37 cellular contexts compared by ENCODE assay signal in the genomic region with DNA sequence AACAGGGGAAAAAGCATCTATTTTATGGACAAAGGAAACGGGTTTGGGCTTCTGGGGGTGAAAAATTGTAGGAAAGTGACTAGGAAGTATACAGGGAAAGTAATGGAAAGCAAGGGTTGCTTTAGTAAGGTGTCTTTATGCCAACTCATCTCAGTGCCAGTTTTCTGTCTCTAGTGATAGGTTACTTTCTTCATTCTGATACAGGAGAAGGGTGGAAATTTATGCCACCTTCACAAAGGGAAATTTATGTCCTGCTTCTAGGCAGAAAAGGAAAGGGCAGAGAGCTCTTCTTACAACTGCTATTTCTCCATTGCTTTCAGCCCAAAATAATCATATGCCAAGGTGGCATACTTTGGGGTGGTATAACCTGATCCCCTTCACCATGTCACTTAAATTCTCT. TPM values are rescaled to one million over a fixed set of nuclear protein-coding genes. Genes with fewer than 3 reads are reported as not detected.
DNase-seq lines count a peak whose midpoint lies in the region; ATAC-seq and TF ChIP-seq lines count a peak whose summit lies in the region.
"Had no signal": no experiment of that assay in that cellular context is flagged by ENCODE, and none has a peak within 500 bp of the region (broad histone marks: within the 10 kb centered on the region; RNA-seq: fewer than 3 reads in every experiment).

No MANE protein-coding gene starts in this region.

- H3K9ac ChIP-seq in OCI-LY3 (ENCODE audit: low read length): no peak overlapping the region

- no peak overlapping the region for H3K27ac ChIP-seq in OCI-LY3 (ENCODE audit: low read length)
- H3K27ac ChIP-seq in tibial artery: no peak overlapping the region
- H3K27ac ChIP-seq: brain microvascular endothelial cell, dorsolateral prefrontal cortex, heart right ventricle, WERI-Rb-1 had no signal

- peaks cover 54% of the 10 kb centered on the region for H3K4me1 Mint-ChIP-seq in activated naive CD4-positive, alpha-beta T cell treated with anti-CD3 and anti-CD28 coated beads, Interleukin-2, amount 50 U/mL, for 24 hours
- H3K4me1 Mint-ChIP-seq in activated naive CD4-positive, alpha-beta T cell treated with anti-CD3 and anti-CD28 coated beads for 36 hours (ENCODE audit: low read depth): peaks cover 41% of the 10 kb centered on the region
- peaks cover 63% of the 10 kb centered on the region for H3K4me1 Mint-ChIP-seq in activated T-helper 2 cell treated with anti-CD3 and anti-CD28 coated beads, Interferon-gamma antibody, Interleukin-2, Interleukin-4, amounts not matched to agents 10 μg/mL and 5 μg/mL and 100 μg/mL, durations not matched to agents 14 hours and 24 hours and 36 hours (ENCODE audit: low read depth)
- H3K4me1 Mint-ChIP-seq in natural killer cell treated with Interleukin-12 subunit alpha and Interleukin-12 subunit beta and Interleukin-15 and Interleukin-18, amount 100 ng/mL, for 72 hours (ENCODE audit: low read depth in 2 of 2): peaks cover 57 to 61% of the 10 kb centered on the region in 2 donors
- H3K4me1 Mint-ChIP-seq: stimulated activated naive B cell treated with anti-CD40 and anti-IgM and Interleukin-4, amounts not matched to agents 10 μg/mL and 1 μg/mL and 100 μg/mL, for 72 hours had no signal

- H3K4me1 ChIP-seq in OCI-LY3 (ENCODE audit: low read length) (peaks cover 41% of the 10 kb centered on the region), tibial artery (no peaks in the 10 kb centered on the region), BE2C (no peaks in the 10 kb centered on the region)

- H3K9me3 ChIP-seq in OCI-LY3 (ENCODE audit: insufficient read depth, low read length): no peaks in the 10 kb centered on the region
- no peaks in the 10 kb centered on the region for H3K9me3 ChIP-seq in tibial artery
- no peaks in the 10 kb centered on the region for H3K9me3 ChIP-seq in BE2C
- H3K9me3 ChIP-seq: heart right ventricle, mucosa of descending colon had no signal

- peak overlapping the region; percentile 17; the same call in 1 of the 2 replicates for H3K4me2 ChIP-seq in OCI-LY3 (ENCODE audit: low read length)

- no peak overlapping the region for H3K4me3 Mint-ChIP-seq in activated naive CD4-positive, alpha-beta T cell treated with anti-CD3 and anti-CD28 coated beads, Interleukin-2, amount 50 U/mL, for 24 hours
- H3K4me3 Mint-ChIP-seq in activated naive CD4-positive, alpha-beta T cell treated with anti-CD3 and anti-CD28 coated beads for 36 hours: no peak overlapping the region
- no peak overlapping the region for H3K4me3 Mint-ChIP-seq in activated T-helper 2 cell treated with anti-CD3 and anti-CD28 coated beads, Interferon-gamma antibody, Interleukin-2, Interleukin-4, amounts not matched to agents 10 μg/mL and 5 μg/mL and 100 μg/mL, durations not matched to agents 14 hours and 24 hours and 36 hours (ENCODE audit: low read depth)
- H3K4me3 Mint-ChIP-seq in natural killer cell treated with Interleukin-12 subunit alpha and Interleukin-12 subunit beta and Interleukin-15 and Interleukin-18, amount 100 ng/mL, for 72 hours: peak overlapping the region; percentile 65
- H3K4me3 Mint-ChIP-seq: stimulated activated naive B cell treated with anti-CD40 and anti-IgM and Interleukin-4, amounts not matched to agents 10 μg/mL and 1 μg/mL and 100 μg/mL, for 72 hours had no signal

- H3K27ac Mint-ChIP-seq in activated naive CD4-positive, alpha-beta T cell treated with anti-CD3 and anti-CD28 coated beads, Interleukin-2, amount 50 U/mL, for 24 hours: peak overlapping the region; percentile 56
- no peak overlapping the region for H3K27ac Mint-ChIP-seq in activated naive CD4-positive, alpha-beta T cell treated with anti-CD3 and anti-CD28 coated beads for 36 hours
- H3K27ac Mint-ChIP-seq in activated T-helper 2 cell treated with anti-CD3 and anti-CD28 coated beads, Interferon-gamma antibody, Interleukin-2, Interleukin-4, amounts not matched to agents 10 μg/mL and 5 μg/mL and 100 μg/mL, durations not matched to agents 14 hours and 24 hours and 36 hours: peak overlapping the region; percentile 46
- peak overlapping the region; percentile 70 to 92 for H3K27ac Mint-ChIP-seq in natural killer cell treated with Interleukin-12 subunit alpha and Interleukin-12 subunit beta and Interleukin-15 and Interleukin-18, amount 100 ng/mL, for 72 hours
- H3K27ac Mint-ChIP-seq: stimulated activated naive B cell treated with anti-CD40 and anti-IgM and Interleukin-4, amounts not matched to agents 10 μg/mL and 1 μg/mL and 100 μg/mL, for 72 hours had no signal

- no peaks in the 10 kb centered on the region for H4K20me1 ChIP-seq in OCI-LY3 (ENCODE audit: insufficient read depth, low read length)

- no peaks in the 10 kb centered on the region for H3K27me3 Mint-ChIP-seq in activated naive CD4-positive, alpha-beta T cell treated with anti-CD3 and anti-CD28 coated beads, Interleukin-2, amount 50 U/mL, for 24 hours
- no peaks in the 10 kb centered on the region for H3K27me3 Mint-ChIP-seq in activated naive CD4-positive, alpha-beta T cell treated with anti-CD3 and anti-CD28 coated beads for 36 hours (ENCODE audit: low read depth)
- no peaks in the 10 kb centered on the region for H3K27me3 Mint-ChIP-seq in activated T-helper 2 cell treated with anti-CD3 and anti-CD28 coated beads, Interferon-gamma antibody, Interleukin-2, Interleukin-4, amounts not matched to agents 10 μg/mL and 5 μg/mL and 100 μg/mL, durations not matched to agents 14 hours and 24 hours and 36 hours (ENCODE audit: low read depth)
- H3K27me3 Mint-ChIP-seq in natural killer cell treated with Interleukin-12 subunit alpha and Interleukin-12 subunit beta and Interleukin-15 and Interleukin-18, amount 100 ng/mL, for 72 hours: no peaks in the 10 kb centered on the region
- H3K27me3 Mint-ChIP-seq: stimulated activated naive B cell treated with anti-CD40 and anti-IgM and Interleukin-4, amounts not matched to agents 10 μg/mL and 1 μg/mL and 100 μg/mL, for 72 hours had no signal

- TF ChIP-seq CTCF in OCI-LY3 (IDR thresholded peaks at IDR 0.05; ENCODE audit: low read depth, low read length): no peak
- TF ChIP-seq CTCF in tibial artery (IDR thresholded peaks at IDR 0.05): no peak
- no peak for TF ChIP-seq CTCF in BE2C (IDR thresholded peaks at IDR 0.05; ENCODE audit: low read depth, low read length)

- H3K79me2 ChIP-seq in OCI-LY3 (ENCODE audit: low read length): no peaks in the 10 kb centered on the region

- ATAC-seq in natural killer cell treated with Interleukin-12 subunit alpha and Interleukin-12 subunit beta and Interleukin-15 and Interleukin-18, amount 100 ng/mL, for 72 hours: no peak
- ATAC-seq: heart right ventricle; mucosa of descending colon; Panc1; stimulated activated naive B cell treated with anti-CD40 and anti-IgM and Interleukin-4, amounts not matched to agents 10 μg/mL and 1 μg/mL and 100 μg/mL, for 72 hours had no signal

- CTCF ChIA-PET in activated naive CD4-positive, alpha-beta T cell treated with anti-CD3 and anti-CD28 coated beads for 36 hours (lab: Charles Lee): interaction anchor here (0.6 to 2.3 kb wide), 5 partner anchors 12 to 66 kb away, joined by 3 to 14 read pairs (median 5); partner anchors contain the start of gene ERMP1

- H3K27me3 ChIP-seq in OCI-LY3 (ENCODE audit: low read depth, low read length): no peaks in the 10 kb centered on the region
- no peaks in the 10 kb centered on the region for H3K27me3 ChIP-seq in tibial artery
- H3K27me3 ChIP-seq in BE2C: no peaks in the 10 kb centered on the region
- H3K27me3 ChIP-seq: brain microvascular endothelial cell, dorsolateral prefrontal cortex, heart right ventricle had no signal

- H3K4me3 ChIP-seq in OCI-LY3 (ENCODE audit: low read length): no peak overlapping the region
- H3K4me3 ChIP-seq in tibial artery: no peak overlapping the region
- no peak overlapping the region for H3K4me3 ChIP-seq in BE2C (ENCODE audit: low read depth, low read length)
- H3K4me3 ChIP-seq: dorsolateral prefrontal cortex, heart right ventricle, lung, mucosa of descending colon had no signal

- intact Hi-C loops in activated naive CD4-positive, alpha-beta T cell treated with anti-CD3 and anti-CD28 coated beads for 36 hours (cut with micrococcal nuclease): loop anchor here (5.0 kb wide), 3 partner anchors 44 to 1021 kb away; partner anchors contain the start of gene KDM4C
- intact Hi-C loops in activated T-helper 2 cell treated with anti-CD3 and anti-CD28 coated beads, Interferon-gamma antibody, Interleukin-2, Interleukin-4, amounts not matched to agents 10 μg/mL and 5 μg/mL and 100 μg/mL, durations not matched to agents 14 hours and 24 hours and 36 hours (cut with micrococcal nuclease): loop anchor here (5.0 kb wide), 3 partner anchors 396 to 829 kb away; partner anchors contain the start of gene PLGRKT
- intact Hi-C loops in tibial artery (cut with DNase I; ENCODE audit: low total_unique reads): no loop called here

- H3K36me3 ChIP-seq in OCI-LY3 (replicated peaks; ENCODE audit: low read depth, low read length) (no peaks in the 10 kb centered on the region), tibial artery (peaks cover 0 to 7% (median 5%) of the 10 kb centered on the region in 3 donors), BE2C (no peaks in the 10 kb centered on the region)
- H3K36me3 ChIP-seq: brain microvascular endothelial cell, WERI-Rb-1 had no signal

- peaks cover 5% of the 10 kb centered on the region for H3K36me3 Mint-ChIP-seq in activated naive CD4-positive, alpha-beta T cell treated with anti-CD3 and anti-CD28 coated beads, Interleukin-2, amount 50 U/mL, for 24 hours
- peaks cover 1% of the 10 kb centered on the region for H3K36me3 Mint-ChIP-seq in activated naive CD4-positive, alpha-beta T cell treated with anti-CD3 and anti-CD28 coated beads for 36 hours (ENCODE audit: low read depth)
- H3K36me3 Mint-ChIP-seq in activated T-helper 2 cell treated with anti-CD3 and anti-CD28 coated beads, Interferon-gamma antibody, Interleukin-2, Interleukin-4, amounts not matched to agents 10 μg/mL and 5 μg/mL and 100 μg/mL, durations not matched to agents 14 hours and 24 hours and 36 hours (ENCODE audit: low read depth): peaks cover 25% of the 10 kb centered on the region
- no peaks in the 10 kb centered on the region for H3K36me3 Mint-ChIP-seq in natural killer cell treated with Interleukin-12 subunit alpha and Interleukin-12 subunit beta and Interleukin-15 and Interleukin-18, amount 100 ng/mL, for 72 hours

- DNase-seq in activated naive CD4-positive, alpha-beta T cell treated with anti-CD3 and anti-CD28 coated beads for 36 hours: no peak
- DNase-seq in activated T-helper 2 cell treated with anti-CD3 and anti-CD28 coated beads, Interferon-gamma antibody, Interleukin-2, Interleukin-4, amounts not matched to agents 10 μg/mL and 5 μg/mL and 100 μg/mL, durations not matched to agents 14 hours and 24 hours and 36 hours (ENCODE audit: low spot score): no peak
- DNase-seq in natural killer cell treated with Interleukin-12 subunit alpha and Interleukin-12 subunit beta and Interleukin-15 and Interleukin-18, amount 100 ng/mL, for 72 hours (ENCODE audit: low spot score): no peak
- no peak for DNase-seq in tibial artery
- no peak for DNase-seq in superior temporal gyrus (ENCODE audit: extremely low spot score)
- no peak for DNase-seq in BE2C
- DNase-seq: activated CD4-positive, alpha-beta T cell treated with anti-CD3 and anti-CD28 coated beads, Interleukin-2, amount 50 U/mL, for 48 hours; activated naive CD4-positive, alpha-beta T cell; activated T-cell treated with anti-CD3 and anti-CD28 coated beads for 4 hours; amniotic stem cell; brain microvascular endothelial cell; C1 segment of cervical spinal cord; Calu3; DMS79; dorsolateral prefrontal cortex; heart right ventricle; Karpas-422; kidney glomerular epithelial cell; mucosa of descending colon; NCI-H1417 treated with DMSO at 0.1 percent for 48 hours; NCI-H2029 treated with DMSO at 0.1 percent for 48 hours; NCI-H526; retina; SHP77; stimulated activated naive B cell treated with anti-CD40 and anti-IgM and Interleukin-4, amounts not matched to agents 10 μg/mL and 1 μg/mL and 100 μg/mL, for 72 hours; WERI-Rb-1 had no signal

- no peak overlapping the region for H2AFZ ChIP-seq in OCI-LY3 (ENCODE audit: low read depth, low read length)

- no peaks in the 10 kb centered on the region for H3K9me3 Mint-ChIP-seq in activated naive CD4-positive, alpha-beta T cell treated with anti-CD3 and anti-CD28 coated beads, Interleukin-2, amount 50 U/mL, for 24 hours
- H3K9me3 Mint-ChIP-seq in activated naive CD4-positive, alpha-beta T cell treated with anti-CD3 and anti-CD28 coated beads for 36 hours: no peaks in the 10 kb centered on the region
- peaks cover 6% of the 10 kb centered on the region for H3K9me3 Mint-ChIP-seq in activated T-helper 2 cell treated with anti-CD3 and anti-CD28 coated beads, Interferon-gamma antibody, Interleukin-2, Interleukin-4, amounts not matched to agents 10 μg/mL and 5 μg/mL and 100 μg/mL, durations not matched to agents 14 hours and 24 hours and 36 hours
- no peaks in the 10 kb centered on the region for H3K9me3 Mint-ChIP-seq in natural killer cell treated with Interleukin-12 subunit alpha and Interleukin-12 subunit beta and Interleukin-15 and Interleukin-18, amount 100 ng/mL, for 72 hours

RNA-seq across cellular contexts. Expression of gene ERMP1, which starts 20.1 kb away (rescaled TPM):
- total RNA-seq in activated naive CD4-positive, alpha-beta T cell treated with anti-CD3 and anti-CD28 coated beads for 36 hours: 10 to 100 TPM; 23.5 to 27.1 TPM
- 21.1 and 25.3 TPM in 2 replicates for total RNA-seq in activated T-helper 2 cell treated with anti-CD3 and anti-CD28 coated beads, Interferon-gamma antibody, Interleukin-2, Interleukin-4, amounts not matched to agents 10 μg/mL and 5 μg/mL and 100 μg/mL, durations not matched to agents 14 hours and 24 hours and 36 hours
- 10 to 100 TPM; 17.7 to 28.0 TPM for total RNA-seq in natural killer cell treated with Interleukin-12 subunit alpha and Interleukin-12 subunit beta and Interleukin-15 and Interleukin-18, amount 100 ng/mL, for 72 hours
- 1.6 TPM for polyA plus RNA-seq in BE2C (2012; ENCODE audit: insufficient read depth, insufficient read length, low read depth)

RNA-seq across cellular contexts. Expression of gene MLANA, which starts 37.7 kb away (rescaled TPM):
- total RNA-seq in activated naive CD4-positive, alpha-beta T cell treated with anti-CD3 and anti-CD28 coated beads for 36 hours: not detected
- total RNA-seq in activated T-helper 2 cell treated with anti-CD3 and anti-CD28 coated beads, Interferon-gamma antibody, Interleukin-2, Interleukin-4, amounts not matched to agents 10 μg/mL and 5 μg/mL and 100 μg/mL, durations not matched to agents 14 hours and 24 hours and 36 hours: not detected in 2 replicates
- total RNA-seq in natural killer cell treated with Interleukin-12 subunit alpha and Interleukin-12 subunit beta and Interleukin-15 and Interleukin-18, amount 100 ng/mL, for 72 hours: not detected
- not detected for polyA plus RNA-seq in BE2C (2012; ENCODE audit: insufficient read depth, insufficient read length, low read depth)
- total RNA-seq: Calu3, chondrocyte, dorsolateral prefrontal cortex, frontal cortex, heart right ventricle, lung, mucosa of descending colon, osteocyte, skeletal muscle tissue, temporal lobe, urinary bladder had no signal
- polyA plus RNA-seq: heart right ventricle, lung, neural cell, urinary bladder had no signal
